18 cellular contexts compared by ENCODE assay signal in the genomic region with DNA sequence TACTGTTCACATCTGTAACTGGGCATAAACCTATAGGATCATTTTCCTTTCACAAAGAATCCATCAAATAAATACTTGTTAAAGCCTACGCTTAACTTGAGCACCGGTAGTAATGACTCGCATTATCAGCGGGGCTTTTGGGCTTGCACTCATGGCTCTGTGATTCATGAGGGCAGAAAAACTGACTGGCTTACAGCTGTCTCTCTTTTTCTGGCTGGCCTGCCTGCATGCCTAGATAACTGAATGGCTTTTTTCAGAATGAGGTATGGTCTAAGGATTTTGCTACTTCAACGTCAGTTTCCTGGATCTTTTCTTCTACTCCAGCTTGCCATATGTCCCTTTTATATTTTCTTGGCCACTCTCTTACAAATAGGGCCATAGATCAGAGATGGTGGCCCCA.
DNase-seq lines count a peak whose midpoint lies in the region; ATAC-seq, FAIRE-seq and TF ChIP-seq lines count a peak whose summit lies in the region.
"Had no signal": no experiment of that assay in that cellular context is flagged by ENCODE, and none has a peak within 500 bp of the region (broad histone marks: within the 10 kb centered on the region; RNA-seq: fewer than 3 reads in every experiment).

No MANE protein-coding gene starts in this region.

- no peak overlapping the region for H2BK5ac ChIP-seq in IMR-90 (ENCODE audit: low read depth, low read length, poor library complexity, severe bottlenecking)

- H4K20me1 ChIP-seq in IMR-90 (ENCODE audit: insufficient read depth, low read length): no peaks in the 10 kb centered on the region

- H4K8ac ChIP-seq in IMR-90 (ENCODE audit: low read depth in 2 of 2, low read length in 2 of 2): no peak overlapping the region

- H3K9ac ChIP-seq in IMR-90 (ENCODE audit: low read depth, low read length): no peak overlapping the region
- H3K9ac ChIP-seq: KMS-11 had no signal

- H3K27ac ChIP-seq in IMR-90 (ENCODE audit: insufficient read depth, low read length) (no peak overlapping the region), ascending aorta (no peak overlapping the region)
- H3K27ac ChIP-seq: C4-2B, KMS-11, Peyer's patch had no signal

- POLR2A ChIA-PET in AG04449 (lab: Yijun Ruan, JAX) (no interaction called here), IMR-90 (lab: Charles Lee; ENCODE audit: unreplicated experiment) (no interaction called here)

- TF ChIP-seq RAD21 in IMR-90 (IDR thresholded peaks at IDR 0.05; ENCODE audit: low read length): no peak

- no peak overlapping the region for H2AK9ac ChIP-seq in IMR-90 (replicated peaks; ENCODE audit: low read depth, low read length, poor library complexity)

- H3K27me3 ChIP-seq in IMR-90 (ENCODE audit: control insufficient read depth, insufficient read depth, low read length) (no peaks in the 10 kb centered on the region), bronchial epithelial cell (ENCODE audit: control insufficient read depth, insufficient read depth, low read length) (no peaks in the 10 kb centered on the region), ascending aorta (no peaks in the 10 kb centered on the region)
- H3K27me3 ChIP-seq: Peyer's patch had no signal

- H3K18ac ChIP-seq in IMR-90 (ENCODE audit: low read depth, low read length): no peak overlapping the region

- 74% methylated on average over 4 of the region's 5 CpGs; no CpG with 5 or more reads in 1 of the 2 experiments for WGBS in IMR-90 (ENCODE audit: extremely low coverage in 2 of 2, insufficient read length in 1 of 2), 2 experiments

- no peaks in the 10 kb centered on the region for H3K79me1 ChIP-seq in IMR-90 (ENCODE audit: low read depth in 1 of 2, low read length in 2 of 2)

- intact Hi-C loops in IMR-90 (cut with micrococcal nuclease) (no loop called here), ascending aorta (cut with DNase I) (no loop called here)

- H2BK15ac ChIP-seq in IMR-90 (ENCODE audit: low read depth, low read length): no peak overlapping the region

- H3K4me3 ChIP-seq in AG04449 (ENCODE audit: low read depth, low read length) (no peak overlapping the region), IMR-90 (ENCODE audit: insufficient read depth, low read depth, low read length) (no peak overlapping the region), bronchial epithelial cell (ENCODE audit: low read depth, low read length) (no peak overlapping the region), ascending aorta (no peak overlapping the region)
- H3K4me3 ChIP-seq: GM23338, Peyer's patch had no signal

- H4K91ac ChIP-seq in IMR-90 (ENCODE audit: insufficient read depth, low read depth, low read length): no peak overlapping the region

- TF ChIP-seq CTCF in AG04449 (IDR thresholded peaks at IDR 0.05; ENCODE audit: insufficient read depth, low read length, missing control alignments) (no peak), IMR-90 (conservative IDR thresholded peaks at IDR 0.05; ENCODE audit: low read depth, low read length) (no peak), bronchial epithelial cell (IDR thresholded peaks at IDR 0.05; ENCODE audit: insufficient read depth, low read length, severe bottlenecking) (no peak), ascending aorta (IDR thresholded peaks at IDR 0.05) (no peak)

- no peak for ATAC-seq in IMR-90 (ENCODE audit: low read depth)
- ATAC-seq: GM23338 had no signal

- H3K23ac ChIP-seq in IMR-90 (ENCODE audit: low read depth, low read length): no peak overlapping the region

- H3K4me2 ChIP-seq in IMR-90 (ENCODE audit: low read depth, low read length): no peak overlapping the region
- H3K4me2 ChIP-seq: GM23338, KMS-11 had no signal

- H3K9me3 ChIP-seq in IMR-90 (ENCODE audit: control insufficient read depth, insufficient read depth, low read length) (no peaks in the 10 kb centered on the region), ascending aorta (no peaks in the 10 kb centered on the region)
- H3K9me3 ChIP-seq: Peyer's patch had no signal

- no peak overlapping the region for H4K5ac ChIP-seq in IMR-90 (ENCODE audit: low read depth, low read length)

- H3K36me3 ChIP-seq in IMR-90 (ENCODE audit: control insufficient read depth, insufficient read depth, low read length) (no peaks in the 10 kb centered on the region), bronchial epithelial cell (ENCODE audit: control insufficient read depth, insufficient read depth, low read length) (no peaks in the 10 kb centered on the region), ascending aorta (no peaks in the 10 kb centered on the region)
- H3K36me3 ChIP-seq: Peyer's patch had no signal

- no peak overlapping the region for H2AFZ ChIP-seq in IMR-90 (replicated peaks; ENCODE audit: low read length, poor library complexity)
- H2AFZ ChIP-seq: GM23338 had no signal

- DNase-seq in AG04449 (ENCODE audit: low read depth, low spot score) (peak; percentile 5), IMR-90 (peak; percentile 25), bronchial epithelial cell (ENCODE audit: low read depth) (peak; percentile 40), kidney tubule cell (ENCODE audit: low spot score) (peak; percentile 8), anterior cingulate cortex (lab: John Stamatoyannopoulos, UW) (no peak), ascending aorta (ENCODE audit: low spot score in 2 of 2) (no peak), D341Med (ENCODE audit: low spot score) (no peak)
- no peak for DNase-seq in activated CD4-positive, CD25-positive, alpha-beta regulatory T cell treated with anti-CD3 and anti-CD28 coated beads, Interleukin-2, amount 50 U/mL, for 72 hours
- DNase-seq: 8988T, DMS53, NCI-H1092 treated with DMSO at 0.1 percent for 48 hours, NCI-H1694 treated with DMSO at 0.1 percent for 48 hours, Peyer's patch, SHP77 had no signal

- no peak overlapping the region for H3K14ac ChIP-seq in IMR-90 (replicated peaks; ENCODE audit: low read depth, low read length)

- H3K9me1 ChIP-seq in IMR-90 (ENCODE audit: insufficient read depth, low read length): no peaks in the 10 kb centered on the region

- no peak for TF ChIP-seq POLR2A in IMR-90 (IDR thresholded peaks at IDR 0.05; ENCODE audit: low read depth, low read length)

- dilution Hi-C loops in IMR-90 (cut with HindIII; ENCODE audit: low sequenced_read_pairs, unreplicated experiment): no loop called here

- no peak for FAIRE-seq in bronchial epithelial cell (lab: Jason Lieb, UNC)
- FAIRE-seq: GM12891 had no signal

- CTCF ChIA-PET in AG04449 (lab: Yijun Ruan, JAX): interaction anchor here (1.7 kb wide), 1 partner anchor 95 kb away, joined by 7 read pairs; no protein-coding TSS in a partner anchor
- CTCF ChIA-PET in IMR-90 (lab: Yijun Ruan, JAX): no interaction called here

- H3K4me1 ChIP-seq in IMR-90 (ENCODE audit: control insufficient read depth, insufficient read depth, low read length) (no peaks in the 10 kb centered on the region), ascending aorta (no peaks in the 10 kb centered on the region)
- H3K4me1 ChIP-seq: Peyer's patch had no signal

- no peak overlapping the region for H2BK20ac ChIP-seq in IMR-90 (ENCODE audit: low read depth, low read length)

- no peak overlapping the region for H3K56ac ChIP-seq in IMR-90 (ENCODE audit: extremely low read depth, insufficient read depth, low read length)

- H2BK120ac ChIP-seq in IMR-90 (ENCODE audit: low read depth, low read length): no peak overlapping the region

- BruUV-seq in IMR-90 (replicated peaks; lab: Mats Ljungman, UMichigan): no TSS peak

- H2AK5ac ChIP-seq in IMR-90 (ENCODE audit: low read depth, low read length): no peak overlapping the region

- H3K4ac ChIP-seq in IMR-90 (ENCODE audit: low read depth, low read length): no peak overlapping the region

- in situ Hi-C loops in IMR-90 (cut with MboI; ENCODE audit: low sequenced_read_pairs): no loop called here

TF ChIP-seq in IMR-90, 13 proteins besides CTCF, POLR2A, EP300 and RAD21:
- no peak for TF ChIP-seq CHD1 (IDR thresholded peaks at IDR 0.05; ENCODE audit: low read depth, low read length)
- TF ChIP-seq RFX5 (IDR thresholded peaks at IDR 0.05; ENCODE audit: low read depth, low read length): no peak
- no peak for TF ChIP-seq BHLHE40 (IDR thresholded peaks at IDR 0.05; ENCODE audit: low read depth, low read length)
- TF ChIP-seq CEBPB (IDR thresholded peaks at IDR 0.05; ENCODE audit: low read depth, low read length): no peak
- no peak for TF ChIP-seq SMC3 (IDR thresholded peaks at IDR 0.05; ENCODE audit: low read depth, low read length)
- TF ChIP-seq, protein P1, sequence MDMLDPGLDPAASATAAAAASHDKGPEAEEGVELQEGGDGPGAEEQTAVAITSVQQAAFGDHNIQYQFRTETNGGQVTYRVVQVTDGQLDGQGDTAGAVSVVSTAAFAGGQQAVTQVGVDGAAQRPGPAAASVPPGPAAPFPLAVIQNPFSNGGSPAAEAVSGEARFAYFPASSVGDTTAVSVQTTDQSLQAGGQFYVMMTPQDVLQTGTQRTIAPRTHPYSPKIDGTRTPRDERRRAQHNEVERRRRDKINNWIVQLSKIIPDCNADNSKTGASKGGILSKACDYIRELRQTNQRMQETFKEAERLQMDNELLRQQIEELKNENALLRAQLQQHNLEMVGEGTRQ (IDR thresholded peaks at IDR 0.05; ENCODE audit: low read depth, low read length): no peak
- no peak for TF ChIP-seq NFE2L2 (IDR thresholded peaks at IDR 0.05; ENCODE audit: low read depth, low read length)
- TF ChIP-seq RCOR1 (IDR thresholded peaks at IDR 0.05; ENCODE audit: insufficient replicate concordance, low read length): no peak
- TF ChIP-seq, protein P2, sequence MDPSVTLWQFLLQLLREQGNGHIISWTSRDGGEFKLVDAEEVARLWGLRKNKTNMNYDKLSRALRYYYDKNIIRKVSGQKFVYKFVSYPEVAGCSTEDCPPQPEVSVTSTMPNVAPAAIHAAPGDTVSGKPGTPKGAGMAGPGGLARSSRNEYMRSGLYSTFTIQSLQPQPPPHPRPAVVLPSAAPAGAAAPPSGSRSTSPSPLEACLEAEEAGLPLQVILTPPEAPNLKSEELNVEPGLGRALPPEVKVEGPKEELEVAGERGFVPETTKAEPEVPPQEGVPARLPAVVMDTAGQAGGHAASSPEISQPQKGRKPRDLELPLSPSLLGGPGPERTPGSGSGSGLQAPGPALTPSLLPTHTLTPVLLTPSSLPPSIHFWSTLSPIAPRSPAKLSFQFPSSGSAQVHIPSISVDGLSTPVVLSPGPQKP (IDR thresholded peaks at IDR 0.05; ENCODE audit: borderline replicate concordance, low read depth, low read length): no peak
- no peak for TF ChIP-seq MXI1 (IDR thresholded peaks at IDR 0.05; ENCODE audit: borderline replicate concordance, low read depth, low read length)
- no peak for TF ChIP-seq MAFK (IDR thresholded peaks at IDR 0.05; ENCODE audit: low read depth, low read length)
- TF ChIP-seq FOS (IDR thresholded peaks at IDR 0.05; ENCODE audit: low read depth, low read length): no peak
- no peak for TF ChIP-seq MAZ (IDR thresholded peaks at IDR 0.05; ENCODE audit: borderline replicate concordance, low read depth, low read length)

Comparison
In these comparisons a context has a peak if more than half of its experiments do, and no peak if none do; other contexts are left out.
1. DNase-seq: peak in AG04449 (single experiment), IMR-90 (single experiment), bronchial epithelial cell (single experiment) and kidney tubule cell (single experiment); none in activated CD4-positive, CD25-positive, alpha-beta regulatory T cell treated with anti-CD3 and anti-CD28 coated beads, Interleukin-2, amount 50 U/mL, for 72 hours (single experiment), anterior cingulate cortex (0 of 58), ascending aorta (0 of 2) and D341Med (single experiment).